In the genomic region with DNA sequence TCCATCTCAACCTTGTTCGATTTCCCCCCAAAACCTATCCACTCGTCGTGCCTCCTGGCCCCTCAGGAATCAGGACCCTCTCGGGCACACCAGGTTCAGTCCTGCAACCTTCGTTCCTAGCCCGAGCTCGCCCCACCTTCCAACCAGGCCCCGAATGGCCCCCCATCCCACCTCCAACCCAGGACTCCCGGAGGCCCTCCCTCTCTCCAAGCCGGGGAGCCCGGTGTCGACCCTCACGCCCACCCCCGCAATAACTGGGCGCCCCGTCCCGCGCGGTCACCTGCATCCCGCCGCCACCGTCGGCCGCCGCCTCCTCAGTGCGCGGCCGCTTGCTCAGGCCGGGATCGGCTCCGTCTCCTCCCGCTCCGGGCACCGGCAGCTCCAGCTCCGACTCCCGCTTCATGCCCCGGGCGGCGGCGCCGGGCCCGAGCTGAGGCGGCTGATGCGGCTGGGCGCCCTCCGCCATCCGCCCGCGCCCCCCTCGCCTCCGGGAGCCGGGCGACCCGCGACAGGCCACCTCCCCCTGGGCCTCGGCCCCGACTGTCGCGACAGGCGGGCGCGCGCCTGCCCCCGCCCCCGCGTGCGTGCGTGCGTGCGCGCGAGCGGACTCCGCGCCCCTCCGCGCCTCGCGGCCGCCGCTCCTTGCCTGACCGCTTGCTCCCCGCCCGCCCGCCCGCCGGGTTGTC, we compare ENCODE assay signal across 1 cellular context.
TF ChIP-seq lines count a peak whose summit lies in the region.

No MANE protein-coding gene starts in this region.

TF ChIP-seq in K562, 482 proteins besides CTCF, POLR2A, EP300 and RAD21 (continued from another document):
- TF ChIP-seq, protein P1, sequence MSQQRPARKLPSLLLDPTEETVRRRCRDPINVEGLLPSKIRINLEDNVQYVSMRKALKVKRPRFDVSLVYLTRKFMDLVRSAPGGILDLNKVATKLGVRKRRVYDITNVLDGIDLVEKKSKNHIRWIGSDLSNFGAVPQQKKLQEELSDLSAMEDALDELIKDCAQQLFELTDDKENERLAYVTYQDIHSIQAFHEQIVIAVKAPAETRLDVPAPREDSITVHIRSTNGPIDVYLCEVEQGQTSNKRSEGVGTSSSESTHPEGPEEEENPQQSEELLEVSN (IDR thresholded peaks at IDR 0.05; ENCODE audit: borderline replicate concordance in 1 of 2, extremely low read depth in 1 of 2, insufficient read depth in 1 of 2, insufficient read length in 1 of 2, low read depth in 1 of 2, low read length in 1 of 2, poor library complexity in 1 of 2, severe bottlenecking in 1 of 2): peak in 1 of 2 experiments; percentile 13
- TF ChIP-seq ZFX (CRISPR knock-in tag; IDR thresholded peaks at IDR 0.05) (peak; percentile 23; the same call in 1 of the 2 replicates), ZNF253 (CRISPR knock-in tag; conservative IDR thresholded peaks at IDR 0.05) (no peak), RBBP5 (IDR thresholded peaks at IDR 0.05; ENCODE audit: borderline replicate concordance, insufficient read depth, low read length, poor library complexity, severe bottlenecking) (peak; percentile 81), GATAD2B (IDR thresholded peaks at IDR 0.05; ENCODE audit: borderline replicate concordance) (peak; percentile 60; the same call in 1 of the 2 replicates), MAZ (CRISPR knock-in tag; conservative IDR thresholded peaks at IDR 0.05 in 1 of 2, IDR thresholded peaks at IDR 0.05 in 1 of 2) (0 out of 4 replicates have a peak, but pooled peaks of 1 of the 2 experiments have one; percentile 5), ZNF551 (CRISPR knock-in tag; IDR thresholded peaks at IDR 0.05) (no peak), EGR1 (conservative IDR thresholded peaks at IDR 0.05) (peak; percentile 49; the same call in 1 of the 2 replicates), SP1 (CRISPR knock-in tag; IDR thresholded peaks at IDR 0.05) (no peak), NONO (IDR thresholded peaks at IDR 0.05; ENCODE audit: low read depth in 2 of 2, low read length in 1 of 2) (peak in 1 of 2 experiments; percentile 90; a peak in 2 of 4 replicates), SMAD4 (CRISPR knock-in tag; conservative IDR thresholded peaks at IDR 0.05) (peak; percentile 61; the same call in 1 of the 2 replicates), NRF1 (conservative IDR thresholded peaks at IDR 0.05 in 1 of 2, IDR thresholded peaks at IDR 0.05 in 1 of 2) (peak in 1 of 2 experiments; percentile 24; a peak in 2 of 4 replicates), CXXC5 (CRISPR knock-in tag; IDR thresholded peaks at IDR 0.05) (peak; percentile 90), PHF8 (IDR thresholded peaks at IDR 0.05; ENCODE audit: borderline replicate concordance, low read length) (peak; percentile 41; the same call in 1 of the 2 replicates), ZBTB7A (IDR thresholded peaks at IDR 0.05; ENCODE audit: borderline replicate concordance, control insufficient read depth, low read depth, low read length) (peak; percentile 54; the same call in 1 of the 2 replicates), HMG20B (CRISPR knock-in tag; IDR thresholded peaks at IDR 0.05) (no peak), CTBP1 (IDR thresholded peaks at IDR 0.05; ENCODE audit: borderline replicate concordance) (peak; percentile 46; the same call in 1 of the 2 replicates), MYC (IDR thresholded peaks at IDR 0.05; ENCODE audit: low read depth, low read length) (0 out of 2 replicates have a peak, but pooled peaks have one; percentile 3), MYC (CRISPR knock-in tag; IDR thresholded peaks at IDR 0.05; ENCODE audit: borderline replicate concordance, low read depth) (no peak)
- TF ChIP-seq, protein P2, sequence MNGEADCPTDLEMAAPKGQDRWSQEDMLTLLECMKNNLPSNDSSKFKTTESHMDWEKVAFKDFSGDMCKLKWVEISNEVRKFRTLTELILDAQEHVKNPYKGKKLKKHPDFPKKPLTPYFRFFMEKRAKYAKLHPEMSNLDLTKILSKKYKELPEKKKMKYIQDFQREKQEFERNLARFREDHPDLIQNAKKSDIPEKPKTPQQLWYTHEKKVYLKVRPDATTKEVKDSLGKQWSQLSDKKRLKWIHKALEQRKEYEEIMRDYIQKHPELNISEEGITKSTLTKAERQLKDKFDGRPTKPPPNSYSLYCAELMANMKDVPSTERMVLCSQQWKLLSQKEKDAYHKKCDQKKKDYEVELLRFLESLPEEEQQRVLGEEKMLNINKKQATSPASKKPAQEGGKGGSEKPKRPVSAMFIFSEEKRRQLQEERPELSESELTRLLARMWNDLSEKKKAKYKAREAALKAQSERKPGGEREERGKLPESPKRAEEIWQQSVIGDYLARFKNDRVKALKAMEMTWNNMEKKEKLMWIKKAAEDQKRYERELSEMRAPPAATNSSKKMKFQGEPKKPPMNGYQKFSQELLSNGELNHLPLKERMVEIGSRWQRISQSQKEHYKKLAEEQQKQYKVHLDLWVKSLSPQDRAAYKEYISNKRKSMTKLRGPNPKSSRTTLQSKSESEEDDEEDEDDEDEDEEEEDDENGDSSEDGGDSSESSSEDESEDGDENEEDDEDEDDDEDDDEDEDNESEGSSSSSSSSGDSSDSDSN (IDR thresholded peaks at IDR 0.05; ENCODE audit: borderline replicate concordance in 1 of 2, low read depth in 2 of 2, low read length in 2 of 2): 0 out of 4 replicates have a peak, but pooled peaks have one; percentile 33 to 54
